In the genomic region with DNA sequence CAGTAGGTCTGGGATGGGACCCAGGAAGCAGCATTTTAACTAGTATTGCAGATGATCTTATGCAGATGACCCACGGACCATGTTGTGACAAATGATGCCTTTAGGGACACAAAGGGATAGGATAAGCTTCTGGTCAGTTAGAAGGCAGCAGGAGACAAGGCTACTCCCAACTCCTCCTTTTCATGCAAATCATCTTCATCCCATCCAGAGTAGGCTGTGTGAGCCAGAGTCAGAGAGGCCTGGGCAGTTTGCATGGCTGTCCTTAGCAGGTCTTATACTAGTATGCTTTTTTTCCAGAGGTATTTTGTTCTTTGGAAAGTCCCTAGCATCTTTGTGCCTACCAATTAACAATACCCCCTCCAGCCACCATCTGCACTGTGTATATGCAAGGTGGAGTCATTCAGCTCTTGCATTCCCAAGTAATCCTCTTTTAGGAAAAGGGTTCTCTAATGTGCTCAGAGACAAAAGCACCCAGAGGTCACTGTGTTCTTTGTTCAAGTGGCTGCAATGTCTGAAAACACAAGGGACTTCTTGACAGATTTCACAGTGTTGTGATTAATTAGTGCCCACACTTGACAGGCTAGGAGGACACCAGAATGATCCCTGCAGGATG, we compare ENCODE assay signal across 24 cellular contexts.
"Had no signal": no experiment of that assay in that cellular context is flagged by ENCODE, and none has a peak within 500 bp of the region (broad histone marks: within the 10 kb centered on the region; RNA-seq: fewer than 3 reads in every experiment).

No MANE protein-coding gene starts in this region.

- H3K27me3 ChIP-seq: esophagus muscularis mucosa, pancreas, right lobe of liver, tibial artery had no signal

- H3K36me3 ChIP-seq: esophagus muscularis mucosa, pancreas, right lobe of liver, tibial artery had no signal

- ATAC-seq: activated CD8-positive, alpha-beta memory T cell treated with anti-CD3 and anti-CD28 coated beads, Interleukin-2, amount 10 ng/mL, durations not matched to agents 7 days and 5 days; effector memory CD8-positive, alpha-beta T cell; left ventricle myocardium superior; naive thymus-derived CD8-positive, alpha-beta T cell; pancreas; right lobe of liver; stimulated activated naive CD8-positive, alpha-beta T cell treated with anti-CD3 and anti-CD28 coated beads, Interleukin-15, amount 100 ng/mL, for 72 hours; T-helper 17 cell had no signal

- H3K4me3 ChIP-seq: esophagus muscularis mucosa, pancreas, right lobe of liver, skin epidermis, tibial artery had no signal

- H3K27me3 Mint-ChIP-seq: activated CD4-positive, alpha-beta memory T cell treated with anti-CD3 and anti-CD28 coated beads, Interleukin-2, amount 10 ng/mL, durations not matched to agents 7 days and 5 days; activated CD8-positive, alpha-beta memory T cell treated with anti-CD3 and anti-CD28 coated beads, Interleukin-2, amount 10 ng/mL, durations not matched to agents 7 days and 5 days; activated naive CD4-positive, alpha-beta T cell treated with anti-CD3 and anti-CD28 coated beads, Interleukin-2, amount 10 ng/mL, durations not matched to agents 7 days and 5 days; dendritic cell treated with granulocyte-macrophage colony-stimulating factor and Interleukin-4, amounts not matched to agents 40 ng/mL and 50 ng/mL, for 4 days; effector memory CD8-positive, alpha-beta T cell; stimulated activated naive CD8-positive, alpha-beta T cell treated with anti-CD3 and anti-CD28 coated beads, Interleukin-15, amount 100 ng/mL, for 72 hours; T-helper 17 cell had no signal

- H3K4me1 ChIP-seq: esophagus muscularis mucosa, pancreas, right lobe of liver, tibial artery had no signal

- H3K4me1 Mint-ChIP-seq: activated CD4-positive, alpha-beta memory T cell treated with anti-CD3 and anti-CD28 coated beads, Interleukin-2, amount 10 ng/mL, durations not matched to agents 7 days and 5 days; activated CD8-positive, alpha-beta memory T cell treated with anti-CD3 and anti-CD28 coated beads, Interleukin-2, amount 10 ng/mL, durations not matched to agents 7 days and 5 days; activated naive CD4-positive, alpha-beta T cell treated with anti-CD3 and anti-CD28 coated beads, Interleukin-2, amount 10 ng/mL, durations not matched to agents 7 days and 5 days; mesothelial cell of epicardium; naive thymus-derived CD8-positive, alpha-beta T cell; stimulated activated naive CD8-positive, alpha-beta T cell treated with anti-CD3 and anti-CD28 coated beads, Interleukin-15, amount 100 ng/mL, for 72 hours; T-helper 17 cell had no signal

- H3K9me3 Mint-ChIP-seq: dendritic cell treated with granulocyte-macrophage colony-stimulating factor and Interleukin-4, amounts not matched to agents 40 ng/mL and 50 ng/mL, for 4 days; mesothelial cell of epicardium had no signal

- H3K9me3 ChIP-seq: esophagus muscularis mucosa, pancreas, right lobe of liver, tibial artery had no signal

- DNase-seq: activated CD4-positive, alpha-beta memory T cell treated with anti-CD3 and anti-CD28 coated beads, Interleukin-2, amount 10 ng/mL, durations not matched to agents 7 days and 5 days; activated CD4-positive, alpha-beta T cell treated with anti-CD3 and anti-CD28 coated beads for 48 hours; activated CD8-positive, alpha-beta memory T cell treated with anti-CD3 and anti-CD28 coated beads, Interleukin-2, amount 10 ng/mL, durations not matched to agents 7 days and 5 days; activated effector memory CD4-positive, alpha-beta T cell treated with anti-CD3 and anti-CD28 coated beads, Interleukin-2, amount 50 U/mL, for 16 hours; activated naive CD4-positive, alpha-beta T cell treated with anti-CD3 and anti-CD28 coated beads, Interleukin-2, amount 10 ng/mL, durations not matched to agents 7 days and 5 days; activated T-cell treated with anti-CD3 and anti-CD28 coated beads for 4 hours; amygdala; effector memory CD8-positive, alpha-beta T cell; hippocampal formation; left ventricle myocardium superior; mammary epithelial cell; naive thymus-derived CD8-positive, alpha-beta T cell; pancreas; right lobe of liver; stimulated activated CD4-positive, alpha-beta T cell treated with anti-CD3 and anti-CD28 coated beads, Interleukin-1b, Interleukin-23, amount 100 ng/mL, for 48 hours; stimulated activated naive CD8-positive, alpha-beta T cell treated with anti-CD3 and anti-CD28 coated beads, Interleukin-15, amount 100 ng/mL, for 72 hours; T-helper 17 cell; tibial artery had no signal

- H3K36me3 Mint-ChIP-seq: activated CD8-positive, alpha-beta memory T cell treated with anti-CD3 and anti-CD28 coated beads, Interleukin-2, amount 10 ng/mL, durations not matched to agents 7 days and 5 days; activated naive CD4-positive, alpha-beta T cell treated with anti-CD3 and anti-CD28 coated beads, Interleukin-2, amount 10 ng/mL, durations not matched to agents 7 days and 5 days; mesothelial cell of epicardium; naive thymus-derived CD8-positive, alpha-beta T cell had no signal

- H3K27ac ChIP-seq: esophagus muscularis mucosa, pancreas, right lobe of liver, skin epidermis, tibial artery had no signal

- FAIRE-seq: frontal cortex, islet of Langerhans, pancreas had no signal

- H3K4me3 Mint-ChIP-seq: activated CD4-positive, alpha-beta memory T cell treated with anti-CD3 and anti-CD28 coated beads, Interleukin-2, amount 10 ng/mL, durations not matched to agents 7 days and 5 days; activated CD8-positive, alpha-beta memory T cell treated with anti-CD3 and anti-CD28 coated beads, Interleukin-2, amount 10 ng/mL, durations not matched to agents 7 days and 5 days; activated naive CD4-positive, alpha-beta T cell treated with anti-CD3 and anti-CD28 coated beads, Interleukin-2, amount 10 ng/mL, durations not matched to agents 7 days and 5 days; dendritic cell treated with granulocyte-macrophage colony-stimulating factor and Interleukin-4, amounts not matched to agents 40 ng/mL and 50 ng/mL, for 4 days; effector memory CD8-positive, alpha-beta T cell; mesothelial cell of epicardium; naive thymus-derived CD8-positive, alpha-beta T cell; stimulated activated naive CD8-positive, alpha-beta T cell treated with anti-CD3 and anti-CD28 coated beads, Interleukin-15, amount 100 ng/mL, for 72 hours; T-helper 17 cell had no signal

- H3K27ac Mint-ChIP-seq: activated CD4-positive, alpha-beta memory T cell treated with anti-CD3 and anti-CD28 coated beads, Interleukin-2, amount 10 ng/mL, durations not matched to agents 7 days and 5 days; activated CD8-positive, alpha-beta memory T cell treated with anti-CD3 and anti-CD28 coated beads, Interleukin-2, amount 10 ng/mL, durations not matched to agents 7 days and 5 days; activated naive CD4-positive, alpha-beta T cell treated with anti-CD3 and anti-CD28 coated beads, Interleukin-2, amount 10 ng/mL, durations not matched to agents 7 days and 5 days; dendritic cell treated with granulocyte-macrophage colony-stimulating factor and Interleukin-4, amounts not matched to agents 40 ng/mL and 50 ng/mL, for 4 days; effector memory CD8-positive, alpha-beta T cell; mesothelial cell of epicardium; naive thymus-derived CD8-positive, alpha-beta T cell; stimulated activated naive CD8-positive, alpha-beta T cell treated with anti-CD3 and anti-CD28 coated beads, Interleukin-15, amount 100 ng/mL, for 72 hours; T-helper 17 cell had no signal
